ENCODE assay signal across 1 cellular context in genomic region chr5:179387151-179388110, GRCh38.
TF ChIP-seq lines count a peak whose summit lies in the region.

No MANE protein-coding gene starts in this region.

TF ChIP-seq in HepG2, 621 proteins besides CTCF, POLR2A, EP300 and RAD21:
- TF ChIP-seq EHMT2 (IDR thresholded peaks at IDR 0.05; ENCODE audit: borderline replicate concordance, low read depth, low read length) (no peak), RBM22 (optimal IDR thresholded peaks at IDR 0.05; ENCODE audit: low read length) (no peak), KMT2B (CRISPR knock-in tag; IDR thresholded peaks at IDR 0.05) (no peak), ZNF790 (CRISPR knock-in tag; IDR thresholded peaks at IDR 0.05; ENCODE audit: borderline replicate concordance) (no peak), TBX2 (CRISPR knock-in tag; IDR thresholded peaks at IDR 0.05; ENCODE audit: borderline replicate concordance) (no peak), ZBTB38 (CRISPR knock-in tag; IDR thresholded peaks at IDR 0.05) (no peak), ZNF276 (CRISPR knock-in tag; IDR thresholded peaks at IDR 0.05; ENCODE audit: low read depth) (no peak)
